Comparison of ENCODE assay signal across 11 cellular contexts in the genomic region with DNA sequence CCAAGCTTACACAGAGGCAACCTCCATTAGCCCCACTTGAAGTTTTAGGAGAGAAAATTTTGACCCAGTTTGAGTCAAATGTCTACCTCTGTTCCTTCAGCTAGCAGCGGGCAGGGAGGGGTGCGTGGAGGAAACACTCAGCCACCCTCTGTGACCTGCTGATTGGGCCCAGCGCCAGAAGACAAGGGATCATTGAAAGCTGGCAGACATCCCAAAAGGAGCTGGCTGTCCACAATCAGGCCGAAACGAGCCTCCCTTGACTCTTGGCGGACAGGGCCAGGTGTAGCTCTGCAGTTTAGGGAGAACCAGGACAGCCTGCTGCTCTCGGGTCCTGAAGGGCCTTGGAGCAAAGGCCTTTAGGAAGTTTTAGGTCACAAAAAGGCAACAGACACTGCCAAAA. TPM values are rescaled to one million over a fixed set of nuclear protein-coding genes. Genes with fewer than 3 reads are reported as not detected.
DNase-seq lines count a peak whose midpoint lies in the region; ATAC-seq and TF ChIP-seq lines count a peak whose summit lies in the region.
"Had no signal": no experiment of that assay in that cellular context is flagged by ENCODE, and none has a peak within 500 bp of the region (broad histone marks: within the 10 kb centered on the region; RNA-seq: fewer than 3 reads in every experiment).

No MANE protein-coding gene starts in this region.

- H3K36me3 ChIP-seq in endodermal cell (ENCODE audit: control insufficient read depth, insufficient read depth, low read length) = no peaks in the 10 kb centered on the region
- peaks cover 0 to 39% (median 6%) of the 10 kb centered on the region in 4 donors for H3K36me3 ChIP-seq in transverse colon

- ATAC-seq in HG02642 (IDR thresholded peaks at IDR 0.05; ENCODE audit: poor library complexity, unreplicated experiment) = no peak
- ATAC-seq: natural killer cell had no signal

- TF ChIP-seq POLR2A in transverse colon (IDR thresholded peaks at IDR 0.05) = no peak

- peak in 2 of 3 experiments; percentile 30 to 48 for DNase-seq in NCI-H1417 (lab: John Stamatoyannopoulos, UW)
- DNase-seq in NCI-H1417 treated with DMSO at 0.1 percent for 48 hours (lab: John Stamatoyannopoulos, UW) = no peak
- DNase-seq in endodermal cell = no peak
- DNase-seq in mesothelial cell of epicardium (ENCODE audit: low spot score in 2 of 2, unreplicated experiment in 2 of 2) = no peak
- peak; percentile 86 for DNase-seq in transverse colon
- DNase-seq in UCSD-AML1 (lab: John Stamatoyannopoulos, UW; ENCODE audit: unreplicated experiment) = no peak
- no peak for DNase-seq in epidermal melanocyte (ENCODE audit: insufficient read length, low spot score)
- DNase-seq: natural killer cell, NCI-H748 treated with DMSO at 0.1 percent for 48 hours had no signal

- no peak overlapping the region for H3K4me3 ChIP-seq in endodermal cell (ENCODE audit: low read length)
- no peak overlapping the region for H3K4me3 ChIP-seq in transverse colon

- peaks cover 30% of the 10 kb centered on the region for H3K36me3 Mint-ChIP-seq in endodermal cell (ENCODE audit: low read depth)
- H3K36me3 Mint-ChIP-seq in mesothelial cell of epicardium = peaks cover 2% of the 10 kb centered on the region
- H3K36me3 Mint-ChIP-seq: activated naive CD8-positive, alpha-beta T cell; natural killer cell had no signal

- H3K4me1 Mint-ChIP-seq in endodermal cell (no peaks in the 10 kb centered on the region), mesothelial cell of epicardium (peaks cover 9% of the 10 kb centered on the region)
- H3K4me1 Mint-ChIP-seq: natural killer cell had no signal

- peaks cover 11% of the 10 kb centered on the region for H3K9me3 ChIP-seq in endodermal cell (ENCODE audit: control insufficient read depth, low read length)
- H3K9me3 ChIP-seq in transverse colon = no peaks in the 10 kb centered on the region

- H3K4me1 ChIP-seq in endodermal cell (ENCODE audit: control insufficient read depth, insufficient read depth, low read length) (no peaks in the 10 kb centered on the region), transverse colon (peaks cover 0 to 13% (median 9%) of the 10 kb centered on the region in 4 donors)

- 89 to 94% methylated on average over 6 to 7 of the region's 7 CpGs for WGBS in endodermal cell (ENCODE audit: insufficient coverage in 1 of 2, insufficient read length in 1 of 2), 2 experiments
- WGBS in transverse colon (ENCODE audit: low coverage in 1 of 2), 2 donors = 37% methylated on average over 7 of the region's 7 CpGs; no CpG with 5 or more reads in 1 of the 2 donors

- H3K4me3 Mint-ChIP-seq in endodermal cell (no peak overlapping the region), mesothelial cell of epicardium (no peak overlapping the region)
- H3K4me3 Mint-ChIP-seq: activated naive CD8-positive, alpha-beta T cell; natural killer cell had no signal

- TF ChIP-seq CTCF in endodermal cell (conservative IDR thresholded peaks at IDR 0.05) (no peak), mesothelial cell of epicardium (IDR thresholded peaks at IDR 0.05; ENCODE audit: unreplicated experiment) (no peak), transverse colon (IDR thresholded peaks at IDR 0.05) (no peak)

- peaks cover 2% of the 10 kb centered on the region for H3K27me3 Mint-ChIP-seq in endodermal cell (ENCODE audit: insufficient read depth)
- no peaks in the 10 kb centered on the region for H3K27me3 Mint-ChIP-seq in mesothelial cell of epicardium (ENCODE audit: low read depth)
- H3K27me3 Mint-ChIP-seq: activated naive CD8-positive, alpha-beta T cell had no signal

- no peak for TF ChIP-seq EP300 in transverse colon (IDR thresholded peaks at IDR 0.05; ENCODE audit: low read depth)

- intact Hi-C loops in transverse colon (cut with DNase I; ENCODE audit: low total_unique reads) = no loop called here

- H3K9ac ChIP-seq in endodermal cell (ENCODE audit: extremely low read depth, low read length, poor library complexity, severe bottlenecking) = no peak overlapping the region

- no peak overlapping the region for H3K27ac ChIP-seq in endodermal cell (ENCODE audit: low read depth, low read length)
- H3K27ac ChIP-seq in transverse colon = peak overlapping the region; percentile 19 to 56 (median 30)

- H3K27me3 ChIP-seq in endodermal cell (ENCODE audit: control insufficient read depth, insufficient read depth, low read length, poor library complexity, severe bottlenecking) = no peaks in the 10 kb centered on the region
- H3K27me3 ChIP-seq in transverse colon = no peaks in the 10 kb centered on the region

- H3K9me3 Mint-ChIP-seq in endodermal cell (peaks cover 28% of the 10 kb centered on the region), mesothelial cell of epicardium (peaks cover 4% of the 10 kb centered on the region)
- H3K9me3 Mint-ChIP-seq: natural killer cell had no signal

- in situ Hi-C loops in transverse colon (cut with MboI; ENCODE audit: low pct_ligation_motif_present in 1 of 4, low pct_unique_long_range_greater_than_20kb in 1 of 4, low sequenced_read_pairs in 3 of 4) = no loop called here

- H3K27ac Mint-ChIP-seq in endodermal cell (peak overlapping the region; percentile 44), mesothelial cell of epicardium (peak overlapping the region; percentile 43)
- H3K27ac Mint-ChIP-seq: activated naive CD8-positive, alpha-beta T cell; natural killer cell had no signal

RNA-seq across cellular contexts. Expression of gene CD9, which starts 41.3 kb away (rescaled TPM):
- total RNA-seq in endodermal cell (10 to 100 TPM; 33.5 to 99.1 TPM), mesothelial cell of epicardium (20.0 to 22.6 TPM (median 22.3 TPM) in 3 replicates), transverse colon (100 to 1,000 TPM; 207 to 668 (median 481) TPM)
- 26.5 TPM for polyA plus RNA-seq in endodermal cell (2013, experiment 1 of 2)
- 22.0 TPM for polyA plus RNA-seq in endodermal cell (2013, experiment 2 of 2)

Comparison
In these comparisons a context has a peak if more than half of its experiments do, and no peak if none do; other contexts are left out.
1. DNase-seq: peak in NCI-H1417 (2 of 3) and transverse colon (single experiment); none in NCI-H1417 treated with DMSO at 0.1 percent for 48 hours (single experiment), endodermal cell (single experiment), mesothelial cell of epicardium (0 of 2), UCSD-AML1 (single experiment) and epidermal melanocyte (single experiment).